ENCODE assay signal across 29 cellular contexts in the genomic region with DNA sequence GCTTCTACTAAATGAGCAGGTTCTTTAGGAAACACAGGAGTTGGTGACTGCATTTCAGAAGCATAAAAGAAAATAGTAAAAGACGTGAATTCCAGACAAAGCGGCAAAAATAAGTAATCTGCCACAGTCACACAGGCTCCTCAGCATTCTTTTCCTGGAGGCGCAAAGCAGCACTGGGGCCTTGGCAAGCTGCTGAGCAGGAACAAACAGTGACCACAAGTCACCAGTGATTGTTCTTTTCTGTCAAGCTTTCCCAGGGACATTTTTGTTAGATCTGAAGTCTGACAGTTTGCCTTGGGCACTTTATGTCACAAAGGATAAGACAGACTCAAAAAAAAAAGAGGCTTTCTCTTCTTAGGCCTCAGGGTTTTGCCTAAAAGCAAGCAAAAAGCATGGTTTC.
"Had no signal": no experiment of that assay in that cellular context is flagged by ENCODE, and none has a peak within 500 bp of the region (broad histone marks: within the 10 kb centered on the region; RNA-seq: fewer than 3 reads in every experiment).

No MANE protein-coding gene starts in this region.

- H3K27ac ChIP-seq: ascending aorta, RWPE1, SJCRH30 had no signal

- H3K9me3 Mint-ChIP-seq: activated CD4-positive, alpha-beta memory T cell treated with anti-CD3 and anti-CD28 coated beads for 36 hours; activated CD4-positive, alpha-beta T cell treated with anti-CD3 and anti-CD28 coated beads, Interleukin-2, amount 10 ng/mL, durations not matched to agents 7 days and 5 days; activated naive CD4-positive, alpha-beta T cell treated with anti-CD3 and anti-CD28 coated beads, Interleukin-2, amount 50 U/mL, for 72 hours; activated naive CD8-positive, alpha-beta T cell treated with anti-CD3 and anti-CD28 coated beads, Interleukin-2, amount 50 U/mL, for 24 hours; activated T-cell treated with anti-CD3 and anti-CD28 coated beads, Interleukin-2, amount 50 U/mL, for 4 hours; brain; IgD-negative memory B cell had no signal

- ATAC-seq: activated naive CD4-positive, alpha-beta T cell treated with anti-CD3 and anti-CD28 coated beads, Interleukin-2, amount 50 U/mL, for 72 hours; activated naive CD8-positive, alpha-beta T cell treated with anti-CD3 and anti-CD28 coated beads, Interleukin-2, amount 50 U/mL, for 24 hours; activated T-cell treated with anti-CD3 and anti-CD28 coated beads, Interleukin-2, amount 50 U/mL, for 4 hours; Panc1 had no signal

- H3K27ac Mint-ChIP-seq: activated CD4-positive, alpha-beta memory T cell treated with anti-CD3 and anti-CD28 coated beads for 36 hours; activated CD4-positive, alpha-beta T cell treated with anti-CD3 and anti-CD28 coated beads, Interleukin-2, amount 10 ng/mL, durations not matched to agents 7 days and 5 days; activated naive CD4-positive, alpha-beta T cell treated with anti-CD3 and anti-CD28 coated beads, Interleukin-2, amount 50 U/mL, for 72 hours; activated naive CD8-positive, alpha-beta T cell treated with anti-CD3 and anti-CD28 coated beads, Interleukin-2, amount 50 U/mL, for 24 hours had no signal

- H3K4me1 Mint-ChIP-seq: IgD-negative memory B cell had no signal

- H3K9me3 ChIP-seq: ascending aorta, SJCRH30, SK-N-SH had no signal

- H3K4me1 ChIP-seq: ascending aorta, SJCRH30 had no signal

- H3K36me3 ChIP-seq: ascending aorta, SJCRH30 had no signal

- H3K9ac ChIP-seq: SK-N-SH had no signal

- H3K27me3 ChIP-seq: ascending aorta, SJCRH30 had no signal

- H3K4me2 ChIP-seq: SK-N-SH had no signal

- H3K27me3 Mint-ChIP-seq: activated naive CD8-positive, alpha-beta T cell treated with anti-CD3 and anti-CD28 coated beads, Interleukin-2, amount 50 U/mL, for 24 hours; brain had no signal

- H3K9me2 ChIP-seq: SK-N-SH had no signal

- DNase-seq: activated CD4-positive, alpha-beta memory T cell treated with anti-CD3 and anti-CD28 coated beads for 36 hours; activated CD4-positive, alpha-beta T cell treated with anti-CD3 and anti-CD28 coated beads, Interleukin-2, amount 10 ng/mL, durations not matched to agents 7 days and 5 days; activated CD4-positive, CD25-positive, alpha-beta regulatory T cell; activated CD8-positive, alpha-beta memory T cell treated with anti-CD3 and anti-CD28 coated beads for 24 hours; activated effector memory CD4-positive, alpha-beta T cell treated with anti-CD3 and anti-CD28 coated beads, Interleukin-2, amount 50 U/mL, for 16 hours; activated naive CD4-positive, alpha-beta T cell treated with Interleukin-2 at 50 U/mL for 16 hours; activated naive CD8-positive, alpha-beta T cell treated with anti-CD3 and anti-CD28 coated beads, Interleukin-2, amount 50 U/mL, for 24 hours; activated T-cell treated with anti-CD3 and anti-CD28 coated beads, Interleukin-2, amount 50 U/mL, for 4 hours; amniotic stem cell; KG1; NCI-H1092 treated with DMSO at 0.1 percent for 48 hours; NCI-H1436; NCI-H1694 treated with DMSO at 0.1 percent for 48 hours; NCI-H2029 treated with DMSO at 0.1 percent for 48 hours; NCI-H345; NCI-H510A; NCI-H526 treated with DMSO at 0.1 percent for 48 hours; NK-92 treated with Interleukin-12 subunit alpha and Interleukin-12 subunit beta, amount 100 ng/mL, for 24 hours; OCI-M1; Right ventricle myocardium superior; SJCRH30; SK-N-SH; SW 1271 had no signal

- H3K4me3 ChIP-seq: ascending aorta, SJCRH30 had no signal

- H3K36me3 Mint-ChIP-seq: activated CD4-positive, alpha-beta memory T cell treated with anti-CD3 and anti-CD28 coated beads for 36 hours; activated naive CD4-positive, alpha-beta T cell treated with anti-CD3 and anti-CD28 coated beads, Interleukin-2, amount 50 U/mL, for 72 hours; brain; IgD-negative memory B cell had no signal

- H3K4me3 Mint-ChIP-seq: activated CD4-positive, alpha-beta memory T cell treated with anti-CD3 and anti-CD28 coated beads for 36 hours; activated CD4-positive, alpha-beta T cell treated with anti-CD3 and anti-CD28 coated beads, Interleukin-2, amount 10 ng/mL, durations not matched to agents 7 days and 5 days; activated naive CD8-positive, alpha-beta T cell treated with anti-CD3 and anti-CD28 coated beads, Interleukin-2, amount 50 U/mL, for 24 hours; activated T-cell treated with anti-CD3 and anti-CD28 coated beads, Interleukin-2, amount 50 U/mL, for 4 hours; brain; IgD-negative memory B cell had no signal
